Comparison of ENCODE assay signal across 14 cellular contexts in genomic region chr3:177336841-177337430, GRCh38.
DNase-seq lines count a peak whose midpoint lies in the region; FAIRE-seq and TF ChIP-seq lines count a peak whose summit lies in the region.
"Had no signal": no experiment of that assay in that cellular context is flagged by ENCODE, and none has a peak within 500 bp of the region (broad histone marks: within the 10 kb centered on the region; RNA-seq: fewer than 3 reads in every experiment).

No MANE protein-coding gene starts in this region.

- no peak for TF ChIP-seq POLR2A in GM12892 (IDR thresholded peaks at IDR 0.05; ENCODE audit: low read depth, low read length)
- TF ChIP-seq POLR2A in adrenal gland (IDR thresholded peaks at IDR 0.05): no peak

- peak overlapping the region; percentile 35 for H3K27ac ChIP-seq in A673 (ENCODE audit: low read depth, low read length, poor library complexity, severe bottlenecking)
- H3K27ac ChIP-seq in adrenal gland: peak overlapping the region in 3 of 5 donors; percentile 7 to 40 (median 15)
- H3K27ac ChIP-seq: dorsolateral prefrontal cortex had no signal

- no peaks in the 10 kb centered on the region for H3K9me3 Mint-ChIP-seq in mesothelial cell of epicardium
- H3K9me3 Mint-ChIP-seq: CD4-positive, alpha-beta T cell had no signal

- intact Hi-C loops in A673 (cut with micrococcal nuclease; ENCODE audit: unreplicated experiment): no loop called here
- intact Hi-C loops in adrenal gland (cut with DNase I): no loop called here
- intact Hi-C loops in posterior cingulate gyrus (cut with DNase I): no loop called here

- H3K27me3 ChIP-seq in A673 (replicated peaks; ENCODE audit: insufficient read depth, low read depth, low read length, poor library complexity) (no peaks in the 10 kb centered on the region), adrenal gland (no peaks in the 10 kb centered on the region)
- H3K27me3 ChIP-seq: dorsolateral prefrontal cortex, pancreas had no signal

- H3K36me3 ChIP-seq in A673 (ENCODE audit: insufficient read depth, low read length, poor library complexity, severe bottlenecking) (no peaks in the 10 kb centered on the region), adrenal gland (replicated peaks in 1 of 2) (no peaks in the 10 kb centered on the region)
- H3K36me3 ChIP-seq: pancreas had no signal

- DNase-seq in A673 (ENCODE audit: low spot score) (no peak), GM12892 (ENCODE audit: insufficient read length) (no peak), adrenal gland (no peak), mesothelial cell of epicardium (ENCODE audit: low spot score in 2 of 2, unreplicated experiment in 2 of 2) (no peak), posterior cingulate gyrus (no peak), NCI-H1694 treated with DMSO at 0.1 percent for 48 hours (lab: John Stamatoyannopoulos, UW) (no peak), NCI-H82 treated with DMSO at 0.1 percent for 48 hours (lab: John Stamatoyannopoulos, UW; ENCODE audit: unreplicated experiment) (no peak), 8988T (no peak)
- DNase-seq: activated naive CD4-positive, alpha-beta T cell; dorsolateral prefrontal cortex; NCI-H2029 treated with DMSO at 0.1 percent for 48 hours; NCI-H774; pancreas had no signal

- H3K9me3 ChIP-seq in A673 (ENCODE audit: low read depth, low read length, poor library complexity, severe bottlenecking): no peaks in the 10 kb centered on the region
- H3K9me3 ChIP-seq in adrenal gland (replicated peaks in 1 of 3): no peaks in the 10 kb centered on the region
- H3K9me3 ChIP-seq: pancreas had no signal

- POLR2A ChIA-PET in A673 (lab: Charles Lee; ENCODE audit: low non-redundant PET): no interaction called here

- no peaks in the 10 kb centered on the region for H3K27me3 Mint-ChIP-seq in mesothelial cell of epicardium (ENCODE audit: low read depth)
- H3K27me3 Mint-ChIP-seq: CD4-positive, alpha-beta T cell had no signal

- H3K4me3 Mint-ChIP-seq in mesothelial cell of epicardium: no peak overlapping the region
- H3K4me3 Mint-ChIP-seq: CD4-positive, alpha-beta T cell had no signal

- BruUV-seq in A673 (replicated peaks; lab: Mats Ljungman, UMichigan): no TSS peak

- FAIRE-seq in GM12892 (lab: Jason Lieb, UNC): peak; percentile 58
- FAIRE-seq: pancreas had no signal

- H3K4me1 Mint-ChIP-seq in mesothelial cell of epicardium: peaks cover 41% of the 10 kb centered on the region

- whole genome bisulfite sequencing in adrenal gland, 4 donors: 82 to 86% (median 84%) methylated on average over 5 of the region's 5 CpGs

- TF ChIP-seq CTCF in A673 (conservative IDR thresholded peaks at IDR 0.05; ENCODE audit: low read depth, low read length) (no peak), adrenal gland (IDR thresholded peaks at IDR 0.05) (no peak), mesothelial cell of epicardium (IDR thresholded peaks at IDR 0.05; ENCODE audit: unreplicated experiment) (no peak)

- H3K4me3 ChIP-seq in A673 (ENCODE audit: low read depth, low read length, poor library complexity, severe bottlenecking): no peak overlapping the region
- no peak overlapping the region for H3K4me3 ChIP-seq in adrenal gland
- H3K4me3 ChIP-seq: dorsolateral prefrontal cortex, pancreas had no signal

- H3K36me3 Mint-ChIP-seq in mesothelial cell of epicardium: no peaks in the 10 kb centered on the region

- peak overlapping the region; percentile 61 for H3K27ac Mint-ChIP-seq in mesothelial cell of epicardium
- H3K27ac Mint-ChIP-seq: CD4-positive, alpha-beta T cell had no signal

- peaks cover 56% of the 10 kb centered on the region for H3K4me1 ChIP-seq in A673 (ENCODE audit: insufficient read depth, low read length, poor library complexity, severe bottlenecking)
- H3K4me1 ChIP-seq in adrenal gland (replicated peaks in 1 of 2): peaks cover 30 to 64% of the 10 kb centered on the region in 2 donors
- H3K4me1 ChIP-seq: pancreas had no signal

- CTCF ChIA-PET in A673 (lab: Charles Lee): no interaction called here
